ENCODE assay signal across 21 cellular contexts in the genomic region with DNA sequence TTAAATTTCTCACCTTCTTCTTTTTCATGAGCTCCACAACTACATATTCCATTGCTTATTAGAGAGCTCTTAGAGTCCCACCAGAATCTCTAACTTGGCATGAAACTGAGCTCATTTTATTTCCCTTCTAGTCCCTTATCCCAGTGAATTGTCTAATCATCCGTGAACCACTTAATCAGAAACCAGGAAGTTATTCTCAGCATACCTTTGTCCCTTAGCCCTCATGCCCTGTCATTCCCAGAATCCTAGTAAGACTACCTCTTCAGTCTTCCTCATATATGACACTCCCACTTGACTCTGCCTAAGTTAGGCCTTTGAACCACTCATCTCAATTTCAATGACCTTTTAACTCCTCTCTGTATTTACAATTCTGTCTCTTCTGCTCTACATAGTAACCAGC.
DNase-seq lines count a peak whose midpoint lies in the region; ATAC-seq, FAIRE-seq and TF ChIP-seq lines count a peak whose summit lies in the region.
"Had no signal": no experiment of that assay in that cellular context is flagged by ENCODE, and none has a peak within 500 bp of the region (broad histone marks: within the 10 kb centered on the region; RNA-seq: fewer than 3 reads in every experiment).

No MANE protein-coding gene starts in this region.

- no CpG with 5 or more reads among the region's 1 CpG for WGBS in trophoblast cell (ENCODE audit: extremely low coverage, insufficient coverage, insufficient read length)

- ATAC-seq in HG03460 (IDR thresholded peaks at IDR 0.05; ENCODE audit: unreplicated experiment) (no peak), mucosa of descending colon (no peak)
- ATAC-seq: GM12878, HepG2 had no signal

- no peak overlapping the region for H3K4me2 ChIP-seq in trophoblast cell (ENCODE audit: low read length)

- no peak overlapping the region for H2BK5ac ChIP-seq in trophoblast cell (ENCODE audit: low read depth, low read length, poor library complexity)

- H3K9me3 ChIP-seq in SK-N-MC (ENCODE audit: low read depth, low read length) (no peaks in the 10 kb centered on the region), trophoblast cell (ENCODE audit: insufficient read depth, low read depth, low read length) (no peaks in the 10 kb centered on the region), mucosa of descending colon (no peaks in the 10 kb centered on the region)
- H3K9me3 ChIP-seq: BE2C, Caco-2 had no signal

- H3K18ac ChIP-seq in trophoblast cell (ENCODE audit: low read length): no peak overlapping the region

- no peaks in the 10 kb centered on the region for H3K27me3 ChIP-seq in trophoblast cell (ENCODE audit: insufficient read depth, low read length)
- H3K27me3 ChIP-seq: BE2C had no signal

- no peak overlapping the region for H4K91ac ChIP-seq in trophoblast cell (ENCODE audit: low read depth, low read length)

- no peak for TF ChIP-seq POLR2A in H54 (IDR thresholded peaks at IDR 0.05; ENCODE audit: low read depth, low read length)

- H3K4me1 ChIP-seq in trophoblast cell (ENCODE audit: control insufficient read depth in 1 of 2, insufficient read depth in 2 of 2, low read length in 2 of 2) (no peaks in the 10 kb centered on the region), mucosa of descending colon (ENCODE audit: low read depth) (no peaks in the 10 kb centered on the region)
- H3K4me1 ChIP-seq: BE2C, Caco-2 had no signal

- H3K14ac ChIP-seq in trophoblast cell (ENCODE audit: low read length): no peak overlapping the region

- no peak overlapping the region for H4K12ac ChIP-seq in trophoblast cell (ENCODE audit: low read depth, low read length)

- H3K4me3 ChIP-seq in SK-N-MC (no peak overlapping the region), trophoblast cell (ENCODE audit: low read depth, low read length) (no peak overlapping the region), mucosa of descending colon (no peak overlapping the region)
- H3K4me3 ChIP-seq: GM12878, GM23248 had no signal

- H3K27ac ChIP-seq in SK-N-MC (peak overlapping the region; percentile 98), trophoblast cell (ENCODE audit: low read depth, low read length) (no peak overlapping the region)
- H3K27ac ChIP-seq: GM23248 had no signal

- H3K23ac ChIP-seq in trophoblast cell (ENCODE audit: low read length): no peak overlapping the region

- FAIRE-seq in H54 (lab: Jason Lieb, UNC): peak; percentile 84
- FAIRE-seq: GM12878, HepG2 had no signal

- H3K36me3 ChIP-seq in SK-N-MC (ENCODE audit: insufficient read depth, low read length) (peaks cover 3% of the 10 kb centered on the region; the same call in 1 of the 2 replicates), trophoblast cell (ENCODE audit: control insufficient read depth in 1 of 2, insufficient read depth in 2 of 2, low read length in 2 of 2) (no peaks in the 10 kb centered on the region), mucosa of descending colon (ENCODE audit: low read depth) (no peaks in the 10 kb centered on the region)
- H3K36me3 ChIP-seq: BE2C had no signal

- H3K79me2 ChIP-seq in trophoblast cell (ENCODE audit: control insufficient read depth, insufficient read depth, low read length, poor library complexity): no peaks in the 10 kb centered on the region

- no peak overlapping the region for H3K4ac ChIP-seq in trophoblast cell (ENCODE audit: low read depth, low read length)

- no peak overlapping the region for H2AFZ ChIP-seq in trophoblast cell (ENCODE audit: insufficient read depth, low read length, poor library complexity)
- H2AFZ ChIP-seq: GM23248 had no signal

- no peak overlapping the region for H2BK12ac ChIP-seq in trophoblast cell (ENCODE audit: low read length)

- no peaks in the 10 kb centered on the region for H3K79me1 ChIP-seq in trophoblast cell (ENCODE audit: low read length)

- no peak overlapping the region for H4K8ac ChIP-seq in trophoblast cell (ENCODE audit: low read depth, low read length)

- H2BK120ac ChIP-seq in trophoblast cell (ENCODE audit: insufficient read depth, low read length, poor library complexity): no peak overlapping the region

- in situ Hi-C loops in Caki2 (cut with HindIII; ENCODE audit: low pct_unique_long_range_greater_than_20kb, low sequenced_read_pairs): no loop called here

- no peak for TF ChIP-seq CTCF in mucosa of descending colon (IDR thresholded peaks at IDR 0.05)

- H2AK5ac ChIP-seq in trophoblast cell (ENCODE audit: low read length): no peak overlapping the region

- intact Hi-C loops in mucosa of descending colon (cut with DNase I, micrococcal nuclease): no loop called here

- DNase-seq in Caki2 (ENCODE audit: low read depth) (peak; percentile 2), H54 (ENCODE audit: insufficient read length, low spot score) (no peak), SK-N-MC (ENCODE audit: low read depth, low spot score) (peak; percentile 48), trophoblast cell (peak; percentile 69 to 85), ureter (ENCODE audit: low spot score) (no peak), NCI-H187 treated with DMSO at 0.1 percent for 48 hours (lab: John Stamatoyannopoulos, UW) (no peak), mucosa of descending colon (no peak)
- DNase-seq: ACHN; BE2C; C1 segment of cervical spinal cord; Caco-2; CD4-positive, alpha-beta T cell; DMS153; DND-41; EL; GM23248; HCEC 1CT; KG1 had no signal

- H3K9ac ChIP-seq in SK-N-MC (ENCODE audit: insufficient read length) (no peak overlapping the region), trophoblast cell (ENCODE audit: low read length) (no peak overlapping the region)
- H3K9ac ChIP-seq: GM23248 had no signal

Comparison
In these comparisons a context has a peak if more than half of its experiments do, and no peak if none do; other contexts are left out.
1. DNase-seq: peak in Caki2 (single experiment), SK-N-MC (single experiment) and trophoblast cell (2 of 2); none in H54 (single experiment), ureter (single experiment), NCI-H187 treated with DMSO at 0.1 percent for 48 hours (single experiment) and mucosa of descending colon (0 of 3).